ENCODE assay signal across 11 cellular contexts in genomic region chr7:107972075-107972482, GRCh38. TPM values are rescaled to one million over a fixed set of nuclear protein-coding genes. Genes with fewer than 3 reads are reported as not detected.
DNase-seq lines count a peak whose midpoint lies in the region; ATAC-seq and TF ChIP-seq lines count a peak whose summit lies in the region.
"Had no signal": no experiment of that assay in that cellular context is flagged by ENCODE, and none has a peak within 500 bp of the region (broad histone marks: within the 10 kb centered on the region; RNA-seq: fewer than 3 reads in every experiment).

No MANE protein-coding gene starts in this region.

- H3K36me3 ChIP-seq in mammary epithelial cell (ENCODE audit: insufficient read depth, low read length), result peaks cover 47% of the 10 kb centered on the region

- ATAC-seq in GM18511 (IDR thresholded peaks at IDR 0.05; ENCODE audit: unreplicated experiment), result no peak

- peak; percentile 83 for DNase-seq in HCEC 1CT
- DNase-seq in mammary epithelial cell, result no peak
- peak; percentile 43 for DNase-seq in left kidney (ENCODE audit: low read depth, low spot score)
- DNase-seq in NCI-H774 (lab: John Stamatoyannopoulos, UW), result no peak
- no peak for DNase-seq in stimulated activated CD4-positive, alpha-beta T cell treated with anti-CD3 and anti-CD28 coated beads, Interleukin-2, amount 100 ng/mL, for 24 hours
- DNase-seq in nucleus accumbens (lab: John Stamatoyannopoulos, UW), result no peak
- DNase-seq: activated CD8-positive, alpha-beta memory T cell treated with anti-CD3 and anti-CD28 coated beads, Interleukin-2, amount 50 U/mL, for 48 hours; NCI-H1694 treated with DMSO at 0.1 percent for 48 hours; SW 1271 had no signal

- no peaks in the 10 kb centered on the region for H4K20me1 ChIP-seq in mammary epithelial cell (ENCODE audit: insufficient read depth, low read length)

- dilution Hi-C loops in mammary epithelial cell (cut with HindIII; ENCODE audit: low sequenced_read_pairs), result no loop called here

- H3K9me3 ChIP-seq in mammary epithelial cell (replicated peaks; ENCODE audit: insufficient read depth, low read length), result no peaks in the 10 kb centered on the region

- no peak overlapping the region for H3K9ac ChIP-seq in mammary epithelial cell (ENCODE audit: insufficient read depth, low read length)

- intact Hi-C loops in mammary epithelial cell (cut with micrococcal nuclease), result loop anchor here (2.0 kb wide), 1 partner anchor 23 kb away; no protein-coding TSS in a partner anchor

- peak overlapping the region; percentile 1 for H3K4me2 ChIP-seq in mammary epithelial cell (ENCODE audit: insufficient read depth, low read depth, low read length)

- 60% methylated on average over 4 of the region's 4 CpGs for WGBS in mammary epithelial cell (ENCODE audit: low coverage, missing lambda C conversion rate)

- CTCF ChIA-PET in mammary epithelial cell (lab: Charles Lee; ENCODE audit: low non-redundant PET), result no interaction called here

- in situ Hi-C loops in mammary epithelial cell (cut with MboI; ENCODE audit: low sequenced_read_pairs in 2 of 2), result no loop called here

- BruUV-seq in mammary epithelial cell (replicated peaks; lab: Mats Ljungman, UMichigan), result no TSS peak

- no peak overlapping the region for H3K4me3 ChIP-seq in mammary epithelial cell (replicated peaks in 1 of 3; ENCODE audit: insufficient read depth in 1 of 3, low read depth in 2 of 3, low read length in 3 of 3)
- H3K4me3 ChIP-seq in skin epidermis, result no peak overlapping the region

- H2AFZ ChIP-seq in mammary epithelial cell (ENCODE audit: low read depth, low read length), result no peak overlapping the region

- H3K27me3 ChIP-seq in mammary epithelial cell (ENCODE audit: insufficient read depth, low read length), result no peaks in the 10 kb centered on the region

- H3K79me2 ChIP-seq in mammary epithelial cell (ENCODE audit: insufficient read depth, low read length), result peaks cover 24% of the 10 kb centered on the region

- peak overlapping the region; percentile 45 for H3K27ac ChIP-seq in mammary epithelial cell (ENCODE audit: insufficient read depth, low read depth, low read length)
- H3K27ac ChIP-seq in skin epidermis, result peak overlapping the region in 16 of 21 experiments; percentile 6 to 80 (median 52)

- H3K4me1 ChIP-seq in mammary epithelial cell (ENCODE audit: insufficient read depth, low read length), result peaks cover 33% of the 10 kb centered on the region

- no peak for TF ChIP-seq CTCF in mammary epithelial cell (conservative IDR thresholded peaks at IDR 0.05 in 1 of 2, IDR thresholded peaks at IDR 0.05 in 1 of 2; ENCODE audit: extremely low read depth in 1 of 2, insufficient read depth in 1 of 2, low read depth in 1 of 2, low read length in 2 of 2)

RNA-seq across cellular contexts. Expression of gene LAMB1, which starts 30.9 kb away (rescaled TPM):
- 100 to 1,000 TPM; 219 to 285 TPM for total RNA-seq in mammary epithelial cell
- 76.2 TPM for polyA plus RNA-seq in mammary epithelial cell
- polyA minus RNA-seq in mammary epithelial cell, result 447 TPM

Comparison
In these comparisons a context has a peak if more than half of its experiments do, and no peak if none do; other contexts are left out.
1. DNase-seq: peak in HCEC 1CT (single experiment) and left kidney (single experiment); none in mammary epithelial cell (single experiment), NCI-H774 (single experiment), stimulated activated CD4-positive, alpha-beta T cell treated with anti-CD3 and anti-CD28 coated beads, Interleukin-2, amount 100 ng/mL, for 24 hours (0 of 2) and nucleus accumbens (0 of 56).